In genomic region chr16:12452549-12452948, GRCh38 we compare ENCODE assay signal across 21 cellular contexts.
"Had no signal": no experiment of that assay in that cellular context is flagged by ENCODE, and none has a peak within 500 bp of the region (broad histone marks: within the 10 kb centered on the region; RNA-seq: fewer than 3 reads in every experiment).

No MANE protein-coding gene starts in this region.

- H3K27ac Mint-ChIP-seq: mesothelial cell of epicardium, type B pancreatic cell had no signal

- H3K27me3 ChIP-seq: dorsolateral prefrontal cortex, heart left ventricle, suprapubic skin, thyroid gland had no signal

- H3K27ac ChIP-seq: coronary artery, heart left ventricle, parathyroid adenoma, psoas muscle, skin epidermis, suprapubic skin, thyroid gland had no signal

- H3K9me3 Mint-ChIP-seq: mesothelial cell of epicardium, type B pancreatic cell had no signal

- H3K4me1 ChIP-seq: psoas muscle, suprapubic skin, thyroid gland had no signal

- H3K4me3 Mint-ChIP-seq: mesothelial cell of epicardium; stimulated activated naive B cell treated with anti-CD40 and anti-IgM and Interleukin-4, amounts not matched to agents 10 μg/mL and 1 μg/mL and 100 μg/mL, for 72 hours; type B pancreatic cell had no signal

- DNase-seq: cerebellar nuclear complex; dorsolateral prefrontal cortex; effector CD8-positive, alpha-beta T cell; foreskin melanocyte; heart left ventricle; hypothalamus; islet precursor cell; mammary epithelial cell; occipital lobe; psoas muscle; retina; stimulated activated CD4-positive, alpha-beta T cell treated with anti-CD3 and anti-CD28 coated beads, Interleukin-2, amount 100 ng/mL, for 24 hours; stimulated activated CD4-positive, alpha-beta T cell treated with anti-CD3 and anti-CD28 coated beads, Interleukin-4, amount 100 ng/mL, for 4 hours; stimulated activated naive B cell treated with anti-CD40 and anti-IgM and Interleukin-4, amounts not matched to agents 10 μg/mL and 1 μg/mL and 100 μg/mL, for 72 hours; thyroid gland had no signal

- H3K9me3 ChIP-seq: psoas muscle, suprapubic skin, thyroid gland had no signal

- H3K27me3 Mint-ChIP-seq: stimulated activated naive B cell treated with anti-CD40 and anti-IgM and Interleukin-4, amounts not matched to agents 10 μg/mL and 1 μg/mL and 100 μg/mL, for 72 hours; type B pancreatic cell had no signal

- H3K9ac ChIP-seq: parathyroid adenoma had no signal

- H3K36me3 Mint-ChIP-seq: mesothelial cell of epicardium, type B pancreatic cell had no signal

- H3K4me1 Mint-ChIP-seq: mesothelial cell of epicardium had no signal

- H3K36me3 ChIP-seq: heart left ventricle, suprapubic skin, thyroid gland had no signal

- H3K4me3 ChIP-seq: coronary artery, dorsolateral prefrontal cortex, heart left ventricle, psoas muscle, skin epidermis, suprapubic skin, thyroid gland had no signal

- H2AFZ ChIP-seq: parathyroid adenoma had no signal
